Comparison of ENCODE assay signal across 8 cellular contexts in the genomic region with DNA sequence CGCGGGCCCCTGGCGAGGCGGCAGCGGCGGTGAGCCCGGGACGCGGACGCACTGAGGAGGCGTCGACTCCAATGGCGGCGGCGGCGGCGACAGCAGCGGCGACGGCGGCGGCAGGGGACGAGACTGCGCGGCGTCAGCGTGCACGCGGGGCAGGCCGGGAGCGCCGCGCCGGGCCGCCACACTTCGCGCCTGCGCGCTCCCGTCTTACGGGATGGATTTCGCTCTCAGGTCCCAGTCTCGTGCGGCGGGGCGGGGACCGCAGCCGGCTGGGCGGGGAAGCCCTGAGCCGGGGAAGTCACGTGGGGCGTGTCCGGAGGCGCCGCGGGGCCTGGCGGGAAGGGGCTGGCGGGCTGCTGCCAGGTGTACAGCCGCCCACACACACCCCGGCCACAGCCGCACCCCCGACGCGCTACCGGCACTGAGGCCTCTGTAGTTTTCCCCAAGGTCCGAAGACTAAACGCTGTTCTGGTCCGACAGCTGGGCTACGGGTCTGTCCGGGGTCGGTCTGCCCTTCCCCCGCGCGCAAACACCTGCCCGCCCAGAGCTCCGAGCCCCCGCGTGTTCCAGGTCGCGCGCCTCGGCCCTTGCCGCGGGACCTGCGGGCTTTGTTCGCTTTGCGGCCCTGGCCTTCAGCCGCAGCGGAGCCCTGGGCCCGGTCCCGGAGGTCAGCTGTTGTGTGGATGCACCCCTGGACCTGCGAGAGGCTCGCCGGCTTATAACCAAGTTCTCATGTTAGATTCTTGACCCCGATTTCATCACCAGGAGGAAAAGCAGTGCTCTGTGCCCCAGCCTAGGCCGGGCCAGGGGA. TPM values are rescaled to one million over a fixed set of nuclear protein-coding genes. Genes with fewer than 3 reads are reported as not detected.
DNase-seq lines count a peak whose midpoint lies in the region; ATAC-seq and TF ChIP-seq lines count a peak whose summit lies in the region.

YTHDF1 (minus strand) TSS at position 91 of the 808 bp plus-strand sequence. CDS start 239 bp downstream, outside the sequence.

- H3K4me1 Mint-ChIP-seq in T-cell (peaks cover 42 to 49% (median 46%) of the 10 kb centered on the region in 3 donors), type B pancreatic cell (ENCODE audit: unreplicated experiment) (peaks cover 38% of the 10 kb centered on the region)

- in situ Hi-C loops in GM13977 (cut with MboI; ENCODE audit: low pct_unique_long_range_greater_than_20kb, low sequenced_read_pairs, unreplicated experiment): no loop called here

- H3K27ac ChIP-seq in adipose tissue (ENCODE audit: low read depth, low read length) (no peak within 1 kb of the TSS), heart left ventricle (peak within 1 kb of the TSS in 11 of 12 donors; percentile 75 to 92 (median 86))

- CTCF ChIA-PET in T-cell (lab: Charles Lee): no interaction called here

- H3K36me3 Mint-ChIP-seq in T-cell (peaks cover 23% of the 10 kb centered on the region), type B pancreatic cell (peaks cover 13% of the 10 kb centered on the region)

- peak in 1 of 2 donors; percentile 84 for TF ChIP-seq POLR2A in heart left ventricle (IDR thresholded peaks at IDR 0.05)

- H3K27me3 ChIP-seq in heart left ventricle: peaks cover 0 to 7% (median 0%) of the 10 kb centered on the region in 9 donors

- H3K4me3 Mint-ChIP-seq in T-cell (peak within 1 kb of the TSS; percentile 89 to 90 (median 90)), type B pancreatic cell (peak within 1 kb of the TSS; percentile 99)

- ATAC-seq in HG02870 (IDR thresholded peaks at IDR 0.05; ENCODE audit: unreplicated experiment): peak; percentile 89
- ATAC-seq in T-cell (replicated peaks in 1 of 4): peak; percentile 91 to 94 (median 93)
- ATAC-seq in heart left ventricle: peak; percentile 96 to 98 (median 96)

- DNase-seq in GM13977 (ENCODE audit: low spot score) (peak; percentile 100), NCI-H146 (lab: John Stamatoyannopoulos, UW) (peak; percentile 98), T-cell (peak; percentile 88 to 96 (median 94)), heart left ventricle (peak; percentile 97 to 99 (median 98)), posterior cingulate gyrus (peak; percentile 89 to 99 (median 94)), type B pancreatic cell (ENCODE audit: extremely low spot score, unreplicated experiment) (peak; percentile 97)

- intact Hi-C loops in heart left ventricle (cut with DNase I) (loop anchor here in 2 of 10 donors (5.0 kb wide), 1 partner anchor 56 kb away; the partner anchor contains the start of gene ARFGAP1 (in 2 of the 2)), posterior cingulate gyrus (cut with DNase I) (no loop called here)

- H3K4me1 ChIP-seq in heart left ventricle: peaks cover 4 to 47% (median 36%) of the 10 kb centered on the region in 12 donors

- H3K9me3 ChIP-seq in heart left ventricle: no peaks in the 10 kb centered on the region

- H3K36me3 ChIP-seq in heart left ventricle: peaks cover 0 to 37% (median 29%) of the 10 kb centered on the region in 9 donors

- H3K27ac Mint-ChIP-seq in T-cell: peak within 1 kb of the TSS; percentile 87 to 93
- peak within 1 kb of the TSS; percentile 90 for H3K27ac Mint-ChIP-seq in type B pancreatic cell

- peak within 1 kb of the TSS; percentile 78 to 100 (median 97) for H3K4me3 ChIP-seq in heart left ventricle

- H3K9me3 Mint-ChIP-seq in T-cell (no peaks in the 10 kb centered on the region), type B pancreatic cell (no peaks in the 10 kb centered on the region)

- H3K27me3 Mint-ChIP-seq in T-cell (peaks cover 0 to 5% of the 10 kb centered on the region in 2 donors), type B pancreatic cell (peaks cover 11% of the 10 kb centered on the region)

- TF ChIP-seq CTCF in GM13977 (IDR thresholded peaks at IDR 0.05; ENCODE audit: extremely low read depth, insufficient read depth, missing control alignments) (no peak), heart left ventricle (IDR thresholded peaks at IDR 0.05) (no peak), type B pancreatic cell (conservative IDR thresholded peaks at IDR 0.05) (no peak)

- WGBS in adipose tissue, 3 donors: 1% methylated on average over 82 to 96 of the region's 96 CpGs
- WGBS in heart left ventricle, 4 donors: 1 to 6% (median 3%) methylated on average over 36 to 96 of the region's 96 CpGs

- POLR2A ChIA-PET in T-cell (lab: Charles Lee): no interaction called here

RNA-seq across cellular contexts. Expression of gene YTHDF1, which starts in this region (rescaled TPM):
- 10 to 100 TPM; 36.7 to 44.5 (median 42.2) TPM for total RNA-seq in T-cell
- 10 to 100 TPM; 10.6 to 21.3 (median 16.8) TPM for polyA plus RNA-seq in adipose tissue
- total RNA-seq in heart left ventricle: 10 to 100 TPM; 21.4 to 38.2 (median 22.6) TPM
- 10 to 100 TPM; 14.7 to 20.2 TPM for polyA plus RNA-seq in heart left ventricle
- total RNA-seq in type B pancreatic cell (ENCODE audit: low replicate concordance): 50.4 and 55.6 TPM in 2 replicates
